ENCODE assay signal across 8 cellular contexts in the genomic region with DNA sequence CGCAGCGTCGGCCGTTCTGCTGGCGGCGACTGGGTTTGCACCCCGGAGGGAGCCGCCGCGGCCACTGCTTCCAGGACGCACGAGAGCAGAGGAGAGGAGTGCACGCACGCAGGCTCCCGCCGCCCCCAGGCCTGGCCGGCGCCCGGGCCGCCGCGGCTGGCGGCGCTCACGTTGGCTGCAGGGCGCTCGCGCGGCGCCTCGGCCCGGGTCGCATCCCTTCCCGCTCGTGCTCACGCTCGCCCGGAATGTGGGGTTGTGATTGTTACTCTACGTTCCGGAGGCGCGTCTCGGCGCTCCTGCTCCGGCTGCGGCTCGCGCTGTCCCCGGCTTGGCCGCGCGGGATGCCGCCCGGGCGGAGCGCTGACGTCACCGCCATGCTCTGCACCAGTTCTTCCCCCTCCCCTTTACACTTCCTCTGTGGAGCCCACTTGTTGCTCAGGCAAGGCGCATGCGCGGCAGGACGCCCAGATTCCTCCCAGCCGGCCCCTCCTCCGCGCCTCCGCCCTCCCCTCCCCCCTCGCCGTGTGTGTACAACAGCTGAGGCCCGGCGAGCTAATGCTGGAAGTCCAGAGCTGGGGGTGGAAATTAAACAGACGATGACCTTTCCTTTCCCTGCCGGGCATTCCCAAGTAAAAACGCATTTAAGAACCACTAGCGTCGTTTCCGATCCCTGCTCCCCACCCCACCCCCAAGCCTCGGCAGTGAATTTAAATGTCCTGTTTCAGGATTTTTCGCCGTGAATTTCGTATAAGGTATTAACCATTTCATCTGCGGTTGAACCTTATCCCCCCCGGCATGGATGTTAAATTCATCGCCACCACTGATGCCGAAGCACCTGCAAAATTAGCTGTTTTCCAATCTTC. TPM values are rescaled to one million over a fixed set of nuclear protein-coding genes. Genes with fewer than 3 reads are reported as not detected.
DNase-seq lines count a peak whose midpoint lies in the region; TF ChIP-seq lines count a peak whose summit lies in the region.

IRF2BPL (minus strand) TSS at position 325 of the 863 bp plus-strand sequence. CDS start 916 bp downstream, outside the sequence.

- H3K4me1 ChIP-seq in neuron (ENCODE audit: insufficient read depth, low read length) (peaks cover 57% of the 10 kb centered on the region), subcutaneous abdominal adipose tissue (ENCODE audit: control insufficient read depth in 5 of 5, insufficient read depth in 5 of 5, low read length in 5 of 5) (peaks cover 26 to 77% (median 76%) of the 10 kb centered on the region in 5 donors)

- H3K27ac ChIP-seq in subcutaneous abdominal adipose tissue (ENCODE audit: low read depth, low read length): peak within 1 kb of the TSS; percentile 93

- H3K36me3 ChIP-seq in neuron (ENCODE audit: insufficient read depth, low read length): peaks cover 6% of the 10 kb centered on the region
- peaks cover 0 to 20% (median 6%) of the 10 kb centered on the region in 5 donors for H3K36me3 ChIP-seq in subcutaneous abdominal adipose tissue (ENCODE audit: control insufficient read depth in 5 of 5, insufficient read depth in 5 of 5, low read length in 5 of 5)

- peak within 1 kb of the TSS; percentile 83 for H3K4me3 Mint-ChIP-seq in HFFc6

- H3K36me3 Mint-ChIP-seq in HFFc6 (ENCODE audit: low read depth): peaks cover 22% of the 10 kb centered on the region

- H3K27ac Mint-ChIP-seq in HFFc6: peak within 1 kb of the TSS; percentile 84

- in situ Hi-C loops in SK-MEL-5 (cut with HindIII; ENCODE audit: low pct_unique_long_range_greater_than_20kb, low sequenced_read_pairs): no loop called here

- peaks cover 48% of the 10 kb centered on the region for H3K4me1 Mint-ChIP-seq in HFFc6 (ENCODE audit: low read depth)

- peak within 1 kb of the TSS in 4 of 5 donors; percentile 82 to 96 (median 90) for H3K9ac ChIP-seq in subcutaneous abdominal adipose tissue (ENCODE audit: low read length in 5 of 5)

- DNase-seq in GM04504 (ENCODE audit: low read depth) (peak; percentile 97), HFFc6 (peak; percentile 98), NAMALWA (ENCODE audit: low spot score) (peak; percentile 96), SK-MEL-5 (ENCODE audit: low read depth, low spot score) (peak; percentile 97), foreskin fibroblast (peak; percentile 99 to 100)
- peak; percentile 81 to 92 (median 86) for DNase-seq in activated naive CD4-positive, alpha-beta T cell (lab: John Stamatoyannopoulos, UW)

- H3K9me3 Mint-ChIP-seq in HFFc6: no peaks in the 10 kb centered on the region

- peaks cover 15% of the 10 kb centered on the region for H3K27me3 Mint-ChIP-seq in HFFc6 (ENCODE audit: insufficient read depth)

- H3K4me3 ChIP-seq in foreskin fibroblast (ENCODE audit: low read depth in 1 of 2, low read length in 2 of 2): peak within 1 kb of the TSS; percentile 70 to 95
- peak within 1 kb of the TSS; percentile 78 for H3K4me3 ChIP-seq in neuron (ENCODE audit: low read length)
- H3K4me3 ChIP-seq in subcutaneous abdominal adipose tissue (ENCODE audit: low read depth in 1 of 5, low read length in 5 of 5): peak within 1 kb of the TSS; percentile 49 to 92 (median 82)

- H3K27me3 ChIP-seq in neuron (ENCODE audit: insufficient read depth, low read length) (no peaks in the 10 kb centered on the region), subcutaneous abdominal adipose tissue (ENCODE audit: control insufficient read depth in 5 of 5, insufficient read depth in 4 of 5, low read length in 5 of 5) (no peaks in the 10 kb centered on the region)

- H2AFZ ChIP-seq in neuron (ENCODE audit: low read depth, low read length): peak within 1 kb of the TSS; percentile 82

- TF ChIP-seq CTCF in HFFc6 (IDR thresholded peaks at IDR 0.05) (no peak), foreskin fibroblast (IDR thresholded peaks at IDR 0.05; ENCODE audit: low read depth, low read length) (no peak)

- H3K9me3 ChIP-seq in neuron (ENCODE audit: low read length) (no peaks in the 10 kb centered on the region), subcutaneous abdominal adipose tissue (ENCODE audit: control insufficient read depth in 5 of 5, low read length in 5 of 5) (no peaks in the 10 kb centered on the region)

RNA-seq across cellular contexts. Expression of gene IRF2BPL, which starts in this region (rescaled TPM):
- 10 to 100 TPM; 37.1 to 46.3 (median 38.3) TPM for total RNA-seq in HFFc6 (2021; fragmentation: NEBNext Ultra II Directional; extraction: Animal tissue kit (Norgen Biotek cat#: 25700))
- 27.2 and 28.7 TPM in 2 replicates for total RNA-seq in SK-MEL-5 (2014; rRNA removed; shearing (Covaris generic))
- 52.2 and 59.2 TPM in 2 replicates for polyA plus RNA-seq in SK-MEL-5 (2015; cell fraction: cytosol; rRNA removed)
- polyA plus RNA-seq in SK-MEL-5 (2015; cell fraction: nucleus; rRNA removed): 9.7 and 12.2 TPM in 2 replicates

Comparison
In these comparisons a context has a peak if more than half of its experiments do, and no peak if none do; other contexts are left out.
1. Peak in every context shown above with its lines: DNase-seq, H3K4me3 ChIP-seq and H3K27ac ChIP-seq.